Comparison of ENCODE assay signal across 1 cellular context in the genomic region with DNA sequence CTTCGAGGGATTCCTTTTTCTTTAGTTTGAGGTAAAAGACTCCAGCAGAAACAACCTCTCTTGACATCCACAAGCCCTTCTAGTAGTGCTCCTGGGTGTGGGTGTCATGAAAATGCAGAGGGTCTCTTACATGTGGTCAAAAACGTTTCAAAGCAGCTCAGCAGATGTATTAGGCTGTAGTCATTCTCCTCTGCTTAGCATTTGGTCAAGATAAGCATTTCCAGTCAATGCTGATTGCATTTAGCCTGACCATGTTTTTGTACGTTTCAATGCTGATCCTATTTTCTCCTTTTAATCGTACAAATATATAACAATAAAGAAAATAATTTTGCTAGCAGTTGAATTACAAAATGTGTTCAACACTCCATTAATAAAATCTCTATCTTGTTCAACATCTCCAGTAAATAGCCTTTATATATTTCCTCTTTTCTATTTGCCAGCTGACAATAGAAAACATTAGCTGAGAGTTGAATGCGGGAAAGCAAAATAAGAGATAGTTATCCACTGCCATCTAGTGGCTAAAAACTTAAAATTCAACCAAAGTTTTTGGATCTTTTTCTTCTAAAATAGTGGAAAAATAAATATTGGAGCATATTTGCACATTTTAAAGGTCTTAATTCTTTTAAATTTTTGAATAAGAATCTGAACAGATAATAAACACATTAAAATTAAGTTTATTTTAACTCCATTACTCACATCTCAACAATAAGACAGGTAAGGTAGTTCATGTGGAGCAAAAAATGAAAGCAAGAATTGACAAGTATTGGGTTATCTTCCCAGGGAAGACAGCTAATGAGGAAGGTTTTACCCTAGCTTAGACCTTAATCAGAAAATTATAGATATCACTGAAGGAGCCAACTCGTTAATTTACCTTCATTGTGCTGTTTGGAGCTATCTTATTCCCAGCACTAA.
TF ChIP-seq lines count a peak whose summit lies in the region.

No MANE protein-coding gene starts in this region.

TF ChIP-seq in WTC11, 78 proteins besides CTCF, POLR2A, EP300 and RAD21 (continued from another document):
- no peak for TF ChIP-seq KAT7 (CRISPR knock-in tag; IDR thresholded peaks at IDR 0.05; ENCODE audit: borderline replicate concordance)
- TF ChIP-seq, protein P1, sequence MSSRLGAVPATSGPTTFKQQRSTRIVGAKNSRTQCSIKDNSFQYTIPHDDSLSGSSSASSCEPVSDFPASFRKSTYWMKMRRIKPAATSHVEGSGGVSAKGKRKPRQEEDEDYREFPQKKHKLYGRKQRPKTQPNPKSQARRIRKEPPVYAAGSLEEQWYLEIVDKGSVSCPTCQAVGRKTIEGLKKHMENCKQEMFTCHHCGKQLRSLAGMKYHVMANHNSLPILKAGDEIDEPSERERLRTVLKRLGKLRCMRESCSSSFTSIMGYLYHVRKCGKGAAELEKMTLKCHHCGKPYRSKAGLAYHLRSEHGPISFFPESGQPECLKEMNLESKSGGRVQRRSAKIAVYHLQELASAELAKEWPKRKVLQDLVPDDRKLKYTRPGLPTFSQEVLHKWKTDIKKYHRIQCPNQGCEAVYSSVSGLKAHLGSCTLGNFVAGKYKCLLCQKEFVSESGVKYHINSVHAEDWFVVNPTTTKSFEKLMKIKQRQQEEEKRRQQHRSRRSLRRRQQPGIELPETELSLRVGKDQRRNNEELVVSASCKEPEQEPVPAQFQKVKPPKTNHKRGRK (CRISPR knock-in tag; IDR thresholded peaks at IDR 0.05; ENCODE audit: borderline replicate concordance): no peak
- no peak for TF ChIP-seq CREB1 (CRISPR knock-in tag; IDR thresholded peaks at IDR 0.05)
- TF ChIP-seq, protein P2, sequence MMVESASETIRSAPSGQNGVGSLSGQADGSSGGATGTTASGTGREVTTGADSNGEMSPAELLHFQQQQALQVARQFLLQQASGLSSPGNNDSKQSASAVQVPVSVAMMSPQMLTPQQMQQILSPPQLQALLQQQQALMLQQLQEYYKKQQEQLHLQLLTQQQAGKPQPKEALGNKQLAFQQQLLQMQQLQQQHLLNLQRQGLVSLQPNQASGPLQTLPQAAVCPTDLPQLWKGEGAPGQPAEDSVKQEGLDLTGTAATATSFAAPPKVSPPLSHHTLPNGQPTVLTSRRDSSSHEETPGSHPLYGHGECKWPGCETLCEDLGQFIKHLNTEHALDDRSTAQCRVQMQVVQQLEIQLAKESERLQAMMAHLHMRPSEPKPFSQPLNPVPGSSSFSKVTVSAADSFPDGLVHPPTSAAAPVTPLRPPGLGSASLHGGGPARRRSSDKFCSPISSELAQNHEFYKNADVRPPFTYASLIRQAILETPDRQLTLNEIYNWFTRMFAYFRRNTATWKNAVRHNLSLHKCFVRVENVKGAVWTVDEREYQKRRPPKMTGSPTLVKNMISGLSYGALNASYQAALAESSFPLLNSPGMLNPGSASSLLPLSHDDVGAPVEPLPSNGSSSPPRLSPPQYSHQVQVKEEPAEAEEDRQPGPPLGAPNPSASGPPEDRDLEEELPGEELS (CRISPR knock-in tag; IDR thresholded peaks at IDR 0.05): no peak
- no peak for TF ChIP-seq GRHL2 (CRISPR knock-in tag; IDR thresholded peaks at IDR 0.05; ENCODE audit: insufficient replicate concordance, severe bottlenecking)
- TF ChIP-seq GABPB1 (CRISPR knock-in tag; IDR thresholded peaks at IDR 0.05): no peak
